ENCODE assay signal across 20 cellular contexts in genomic region chr18:79533591-79533990, GRCh38.
DNase-seq lines count a peak whose midpoint lies in the region; ATAC-seq and TF ChIP-seq lines count a peak whose summit lies in the region.
"Had no signal": no experiment of that assay in that cellular context is flagged by ENCODE, and none has a peak within 500 bp of the region (broad histone marks: within the 10 kb centered on the region; RNA-seq: fewer than 3 reads in every experiment).

No MANE protein-coding gene starts in this region.

- H3F3A ChIP-seq in PC-3 (ENCODE audit: low read length, unreplicated experiment), result no peaks in the 10 kb centered on the region

- H3K36me3 Mint-ChIP-seq in CD14-positive monocyte, result peaks cover 12 to 13% of the 10 kb centered on the region in 2 donors

- H3K4me1 Mint-ChIP-seq in CD14-positive monocyte, result no peaks in the 10 kb centered on the region

- ATAC-seq in RWPE2 (ENCODE audit: low read depth), result no peak
- no peak for ATAC-seq in left lung
- ATAC-seq in sciatic nerve, result no peak
- no peak for ATAC-seq in PC-3

- intact Hi-C loops in left lung (cut with DNase I), result no loop called here
- intact Hi-C loops in sciatic nerve (cut with DNase I), result no loop called here
- intact Hi-C loops in PC-3 (cut with micrococcal nuclease), result no loop called here
- intact Hi-C loops in CD14-positive monocyte (cut with micrococcal nuclease), result loop anchor here in 1 of 2 donors (10.0 kb wide), 1 partner anchor 111 kb away; no protein-coding TSS in a partner anchor

- no peaks in the 10 kb centered on the region for H4K20me1 ChIP-seq in PC-3 (ENCODE audit: low read length)

- POLR2A ChIA-PET in PC-3 (lab: Charles Lee; ENCODE audit: unreplicated experiment), result no interaction called here

- no peaks in the 10 kb centered on the region for H3K79me2 ChIP-seq in PC-3 (ENCODE audit: low read length)

- TF ChIP-seq CTCF in RWPE2 (IDR thresholded peaks at IDR 0.05; ENCODE audit: poor library complexity, severe bottlenecking) (no peak), left lung (IDR thresholded peaks at IDR 0.05) (no peak), PC-3 (conservative IDR thresholded peaks at IDR 0.05; ENCODE audit: low read depth, low read length) (no peak), CD14-positive monocyte (IDR thresholded peaks at IDR 0.05) (no peak)

- H3K4me1 ChIP-seq in RWPE2 (ENCODE audit: insufficient read depth, poor library complexity, severe bottlenecking) (no peaks in the 10 kb centered on the region), left lung (no peaks in the 10 kb centered on the region), PC-3 (ENCODE audit: insufficient read depth, low read length) (no peaks in the 10 kb centered on the region)

- CTCF ChIA-PET in PC-3 (lab: Charles Lee), result no interaction called here

- no peak overlapping the region for H3K4me2 ChIP-seq in PC-3 (ENCODE audit: low read length)

- no peaks in the 10 kb centered on the region for H3K9me3 ChIP-seq in RWPE2 (ENCODE audit: severe bottlenecking)
- peaks cover 0 to 1% of the 10 kb centered on the region in 2 donors for H3K9me3 ChIP-seq in left lung
- no peaks in the 10 kb centered on the region for H3K9me3 ChIP-seq in PC-3 (ENCODE audit: low read length)

- H3K9me3 Mint-ChIP-seq in CD14-positive monocyte, result peaks cover 0 to 9% (median 4%) of the 10 kb centered on the region in 7 donors
- H3K9me3 Mint-ChIP-seq: CD8-positive, alpha-beta memory T cell had no signal

- H3K9me2 ChIP-seq in PC-3 (replicated peaks; ENCODE audit: low read length), result no peaks in the 10 kb centered on the region

- no peaks in the 10 kb centered on the region for H3K36me3 ChIP-seq in RWPE2 (ENCODE audit: low read depth)
- H3K36me3 ChIP-seq in left lung, result no peaks in the 10 kb centered on the region
- no peaks in the 10 kb centered on the region for H3K36me3 ChIP-seq in PC-3 (ENCODE audit: low read depth, low read length)

- H3K27me3 Mint-ChIP-seq in CD14-positive monocyte (ENCODE audit: low read depth in 3 of 3), result peaks cover 5 to 8% (median 6%) of the 10 kb centered on the region in 3 donors

- H3K27ac ChIP-seq in RWPE2 (ENCODE audit: poor library complexity, severe bottlenecking) (no peak overlapping the region), left lung (no peak overlapping the region), PC-3 (ENCODE audit: low read length) (no peak overlapping the region)
- H3K27ac ChIP-seq: GM23248 had no signal

- H3K27me3 ChIP-seq in RWPE2 (ENCODE audit: insufficient read depth, poor library complexity, severe bottlenecking) (peaks cover 39% of the 10 kb centered on the region), left lung (peaks cover 0 to 24% of the 10 kb centered on the region in 2 donors), PC-3 (ENCODE audit: low read length) (peaks cover 27% of the 10 kb centered on the region)

- DNase-seq in activated T-cell treated with anti-CD3 and anti-CD28 coated beads, Interleukin-2, amount 50 U/mL, for 1 hour, result peak; percentile 11
- no peak for DNase-seq in activated T-cell treated with anti-CD3 and anti-CD28 coated beads for 4 hours
- peak; percentile 28 for DNase-seq in RWPE2 (ENCODE audit: low spot score)
- DNase-seq in left lung, result peak; percentile 21 to 66
- peak; percentile 45 for DNase-seq in sciatic nerve (ENCODE audit: low spot score)
- DNase-seq in PC-3, result no peak
- DNase-seq in CD14-positive monocyte (ENCODE audit: low spot score), result no peak
- no peak for DNase-seq in NCI-H526 treated with DMSO at 0.1 percent for 48 hours (lab: John Stamatoyannopoulos, UW)
- DNase-seq: AML-193, C1 segment of cervical spinal cord, Calu3, GM23248, H9, HFFc6, KG1, NCI-H1092, NCI-H1436, NCI-H1930, NCI-H748 treated with DMSO at 0.1 percent for 48 hours had no signal

- H3K9ac ChIP-seq in PC-3 (ENCODE audit: low read length), result no peak overlapping the region
- H3K9ac ChIP-seq: GM23248 had no signal

- no TSS peak for BruUV-seq in PC-3 (replicated peaks; lab: Mats Ljungman, UMichigan)

- no peak overlapping the region for H3K27ac Mint-ChIP-seq in CD14-positive monocyte
- H3K27ac Mint-ChIP-seq: CD8-positive, alpha-beta memory T cell; HFFc6 had no signal

- H2AFZ ChIP-seq in PC-3 (ENCODE audit: low read length), result no peak overlapping the region
- H2AFZ ChIP-seq: GM23248 had no signal

- H3K4me3 ChIP-seq in RWPE2 (ENCODE audit: severe bottlenecking) (no peak overlapping the region), left lung (no peak overlapping the region), PC-3 (ENCODE audit: low read length) (no peak overlapping the region)
- H3K4me3 ChIP-seq: GM23248 had no signal

- H3K4me3 Mint-ChIP-seq in CD14-positive monocyte, result no peak overlapping the region
- H3K4me3 Mint-ChIP-seq: CD8-positive, alpha-beta memory T cell; H9; HFFc6 had no signal

Comparison
In these comparisons a context has a peak if more than half of its experiments do, and no peak if none do; other contexts are left out.
1. DNase-seq: peak in activated T-cell treated with anti-CD3 and anti-CD28 coated beads, Interleukin-2, amount 50 U/mL, for 1 hour (single experiment), RWPE2 (single experiment), left lung (2 of 2) and sciatic nerve (single experiment); none in activated T-cell treated with anti-CD3 and anti-CD28 coated beads for 4 hours (single experiment), PC-3 (single experiment), CD14-positive monocyte (single experiment) and NCI-H526 treated with DMSO at 0.1 percent for 48 hours (single experiment).